Comparison of ENCODE assay signal across 8 cellular contexts in the genomic region with DNA sequence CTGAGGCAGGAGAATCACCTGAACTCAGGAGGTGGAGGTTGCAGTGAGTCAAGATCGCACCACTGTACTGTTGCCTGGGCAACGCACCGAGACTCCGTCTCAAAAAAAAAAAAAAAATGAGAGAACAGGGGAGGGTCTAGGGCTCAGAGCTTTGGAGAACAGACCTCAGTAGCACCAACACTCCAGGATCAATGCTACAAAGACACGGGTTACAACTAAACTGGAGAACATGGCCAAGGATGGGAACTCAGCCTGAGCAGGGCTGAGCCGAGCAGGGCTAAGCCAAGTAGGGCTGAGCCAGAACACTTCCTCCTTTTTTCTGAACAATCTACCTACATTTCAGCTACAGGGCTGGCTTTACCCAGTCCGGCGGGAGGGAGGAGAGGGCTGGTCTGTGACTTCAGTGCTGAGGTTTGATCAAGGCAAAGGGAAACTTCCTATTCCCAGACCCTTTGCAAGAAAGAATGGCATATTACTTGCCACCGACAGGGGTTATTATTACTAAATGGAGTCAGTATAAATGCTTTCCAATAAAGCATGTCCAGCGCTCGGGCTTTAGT. TPM values are rescaled to one million over a fixed set of nuclear protein-coding genes. Genes with fewer than 3 reads are reported as not detected.
DNase-seq lines count a peak whose midpoint lies in the region; ATAC-seq and TF ChIP-seq lines count a peak whose summit lies in the region.

No MANE protein-coding gene starts in this region.

- peak overlapping the region; percentile 93 for H3K27ac Mint-ChIP-seq in Caco-2 (ENCODE audit: unreplicated experiment)
- H3K27ac Mint-ChIP-seq in T-helper 2 cell treated with Interferon-gamma antibody and Interleukin-4, amounts not matched to agents 5 μg/mL and 100 μg/mL, for 36 hours: peak overlapping the region; percentile 99

- POLR2A ChIA-PET in Caco-2 (lab: Charles Lee): interaction anchor here (0.6 kb wide), 1 partner anchor 524 kb away, joined by 7 read pairs; no protein-coding TSS in a partner anchor

- BruUV-seq in Caco-2 (replicated peaks; lab: Mats Ljungman, UMichigan): no TSS peak

- no peak for TF ChIP-seq CTCF in Caco-2 (IDR thresholded peaks at IDR 0.05; ENCODE audit: insufficient read depth in 1 of 2, low read depth in 1 of 2, low read length in 1 of 2, severe bottlenecking in 1 of 2, unreplicated experiment in 1 of 2)
- TF ChIP-seq CTCF in vagina (IDR thresholded peaks at IDR 0.05): no peak

- intact Hi-C loops in Caco-2 (cut with micrococcal nuclease; ENCODE audit: unreplicated experiment): loop anchor here (5.0 kb wide), 1 partner anchor 105 kb away; no protein-coding TSS in a partner anchor
- intact Hi-C loops in vagina (cut with DNase I): no loop called here

- H3K27me3 Mint-ChIP-seq in Caco-2 (ENCODE audit: insufficient read depth, unreplicated experiment): no peaks in the 10 kb centered on the region
- H3K27me3 Mint-ChIP-seq in T-helper 2 cell treated with Interferon-gamma antibody and Interleukin-4, amounts not matched to agents 5 μg/mL and 100 μg/mL, for 36 hours (ENCODE audit: low read depth): no peaks in the 10 kb centered on the region

- no peak for TF ChIP-seq POLR2A in vagina (IDR thresholded peaks at IDR 0.05)

- H3K27me3 ChIP-seq in Caco-2 (replicated peaks; ENCODE audit: control insufficient read depth, insufficient read depth, low read length): no peaks in the 10 kb centered on the region
- no peaks in the 10 kb centered on the region for H3K27me3 ChIP-seq in mononuclear cell (ENCODE audit: insufficient read depth, low read length)
- H3K27me3 ChIP-seq in vagina: no peaks in the 10 kb centered on the region

- no peaks in the 10 kb centered on the region for H3K36me3 ChIP-seq in Caco-2 (ENCODE audit: control insufficient read depth, insufficient read depth, low read length)
- H3K36me3 ChIP-seq in vagina: no peaks in the 10 kb centered on the region

- H3K4me3 Mint-ChIP-seq in Caco-2 (ENCODE audit: unreplicated experiment): peak overlapping the region; percentile 88
- peak overlapping the region; percentile 88 for H3K4me3 Mint-ChIP-seq in T-helper 2 cell treated with Interferon-gamma antibody and Interleukin-4, amounts not matched to agents 5 μg/mL and 100 μg/mL, for 36 hours

- H3K36me3 Mint-ChIP-seq in Caco-2 (ENCODE audit: insufficient read depth, unreplicated experiment): peaks cover 9% of the 10 kb centered on the region
- H3K36me3 Mint-ChIP-seq in T-helper 2 cell treated with Interferon-gamma antibody and Interleukin-4, amounts not matched to agents 5 μg/mL and 100 μg/mL, for 36 hours (ENCODE audit: low read depth): peaks cover 34% of the 10 kb centered on the region

- H3K9me3 ChIP-seq in Caco-2: no peaks in the 10 kb centered on the region
- no peaks in the 10 kb centered on the region for H3K9me3 ChIP-seq in mononuclear cell (ENCODE audit: low read depth, low read length)
- no peaks in the 10 kb centered on the region for H3K9me3 ChIP-seq in vagina

- no peaks in the 10 kb centered on the region for H3K9me3 Mint-ChIP-seq in Caco-2 (ENCODE audit: unreplicated experiment)
- no peaks in the 10 kb centered on the region for H3K9me3 Mint-ChIP-seq in T-helper 2 cell treated with Interferon-gamma antibody and Interleukin-4, amounts not matched to agents 5 μg/mL and 100 μg/mL, for 36 hours

- H3K27ac ChIP-seq in cingulate gyrus (ENCODE audit: low read depth, low read length) (peak overlapping the region; percentile 57), vagina (peak overlapping the region; percentile 90)

- peak; percentile 50 to 59 for DNase-seq in Caco-2
- peak; percentile 40 for DNase-seq in T-helper 2 cell treated with Interferon-gamma antibody and Interleukin-4, amounts not matched to agents 5 μg/mL and 100 μg/mL, for 36 hours (ENCODE audit: low spot score)
- DNase-seq in vagina (ENCODE audit: extremely low spot score in 2 of 2): peak in 1 of 2 donors; percentile 85
- no peak for DNase-seq in H4 (ENCODE audit: low spot score)

- CTCF ChIA-PET in Caco-2 (lab: Charles Lee): interaction anchor here (1.2 kb wide), 1 partner anchor 24 kb away, joined by 4 read pairs; no protein-coding TSS in a partner anchor

- H3K4me1 Mint-ChIP-seq in Caco-2 (ENCODE audit: low read depth, unreplicated experiment): peaks cover 8% of the 10 kb centered on the region
- H3K4me1 Mint-ChIP-seq in T-helper 2 cell treated with Interferon-gamma antibody and Interleukin-4, amounts not matched to agents 5 μg/mL and 100 μg/mL, for 36 hours (ENCODE audit: low read depth): peaks cover 56% of the 10 kb centered on the region

- H3K4me3 ChIP-seq in Caco-2 (ENCODE audit: low read depth, low read length) (peak overlapping the region; percentile 44), mononuclear cell (ENCODE audit: low read length) (peak overlapping the region; percentile 74), vagina (peak overlapping the region; percentile 70 to 73)

- peak; percentile 49 for ATAC-seq in GM21360 (IDR thresholded peaks at IDR 0.05; ENCODE audit: unreplicated experiment)
- ATAC-seq in HG03571 (IDR thresholded peaks at IDR 0.05; ENCODE audit: unreplicated experiment): peak; percentile 37

- peaks cover 8% of the 10 kb centered on the region for H3K4me1 ChIP-seq in Caco-2
- H3K4me1 ChIP-seq in mononuclear cell (ENCODE audit: insufficient read depth, low read length): peaks cover 79% of the 10 kb centered on the region
- H3K4me1 ChIP-seq in vagina: peaks cover 37% of the 10 kb centered on the region

RNA-seq across cellular contexts. Expression of a gene that starts 2.9 kb away (rescaled TPM):
- total RNA-seq in Caco-2 (2022) (32.1 and 33.4 TPM in 2 replicates), mononuclear cell (129 TPM), vagina (29.2 TPM)
- 24.2 and 27.2 TPM in 2 replicates for total RNA-seq in H4 (2014; rRNA removed; shearing (Covaris generic))
